Comparison of ENCODE assay signal across 20 cellular contexts in the genomic region with DNA sequence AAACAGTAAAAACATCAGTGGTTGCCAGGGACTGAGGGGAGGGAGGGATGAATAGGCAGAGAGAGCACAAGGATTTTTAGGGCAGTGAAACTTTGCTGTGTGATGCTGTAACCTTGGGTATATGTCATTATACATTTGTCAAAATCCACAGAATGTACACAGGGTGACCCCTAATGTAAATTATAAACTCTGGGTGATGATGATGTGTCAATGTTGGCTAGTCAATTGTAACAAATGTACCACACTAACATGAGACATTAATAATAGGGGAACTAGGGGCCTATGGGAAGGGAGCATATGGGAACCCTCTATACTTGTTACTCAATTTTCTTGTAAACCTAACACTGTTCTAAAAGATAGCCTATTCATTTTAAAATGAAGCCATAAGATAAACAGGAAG. TPM values are rescaled to one million over a fixed set of nuclear protein-coding genes. Genes with fewer than 3 reads are reported as not detected.
"Had no signal": no experiment of that assay in that cellular context is flagged by ENCODE, and none has a peak within 500 bp of the region (broad histone marks: within the 10 kb centered on the region; RNA-seq: fewer than 3 reads in every experiment).

No MANE protein-coding gene starts in this region.

- H3K36me3 ChIP-seq: MG63, SJCRH30 had no signal

- H3K4me3 ChIP-seq: MG63, SJCRH30 had no signal

- H3K27ac ChIP-seq: RWPE1, SJCRH30 had no signal

- H3K9me3 ChIP-seq: MG63, SJCRH30 had no signal

- ATAC-seq: SK-N-SH treated with all-trans-retinoic acid at 6 μM for 48 hours had no signal

- DNase-seq: Karpas-422, KG1, MG63, NCI-H1092 treated with DMSO at 0.1 percent for 48 hours, NCI-H1436, NCI-H187, NCI-H2029, NCI-H2081 treated with DMSO at 0.1 percent for 48 hours, NCI-H2171, NCI-H226, NCI-H446, NCI-H510A, NCI-H524 treated with DMSO at 0.1 percent for 48 hours, NCI-H69, NCI-H774, SHP77, SJCRH30 had no signal

- H3K27me3 ChIP-seq: MG63, SJCRH30 had no signal

- H3K4me1 ChIP-seq: SJCRH30 had no signal

RNA-seq across cellular contexts. Expression of a gene that starts 24.9 kb away (rescaled TPM):
- total RNA-seq: SJCRH30 had no signal

RNA-seq across cellular contexts. Expression of a gene that starts 25.0 kb away (rescaled TPM):
- total RNA-seq: HT-29, SJCRH30 had no signal
